7 cellular contexts compared by ENCODE assay signal in the genomic region with DNA sequence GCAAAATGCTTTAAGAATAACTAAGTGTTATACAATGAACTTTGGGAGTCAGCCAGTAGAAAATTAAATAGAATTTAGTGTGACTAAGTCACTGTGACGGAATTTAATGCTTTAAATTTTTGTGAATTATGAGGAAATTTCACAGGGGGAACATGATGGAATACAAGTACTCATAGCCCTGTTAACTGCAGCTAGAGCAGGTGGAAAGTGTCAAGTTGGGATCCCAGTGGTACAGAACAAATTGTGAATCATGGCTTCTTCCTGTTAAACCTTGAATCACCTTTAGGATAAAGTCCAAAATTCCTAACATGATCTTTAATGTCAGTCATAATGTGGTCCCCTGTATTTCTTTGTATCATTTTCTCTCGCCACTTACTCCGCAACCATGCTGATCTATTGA.
"Had no signal": no experiment of that assay in that cellular context is flagged by ENCODE, and none has a peak within 500 bp of the region (broad histone marks: within the 10 kb centered on the region; RNA-seq: fewer than 3 reads in every experiment).

No MANE protein-coding gene starts in this region.

- H3K4me3 Mint-ChIP-seq: GM23338, H9, HFFc6 had no signal

- H3K27ac ChIP-seq: HL-60 had no signal

- ATAC-seq: GM23338, HCT116, HepG2 had no signal

- H3K27ac Mint-ChIP-seq: GM23338, H9, HFFc6, IgD-negative memory B cell had no signal

- H3K4me1 Mint-ChIP-seq: IgD-negative memory B cell had no signal

- H3K9me3 Mint-ChIP-seq: HFFc6 had no signal

- DNase-seq: H9, HFFc6 had no signal

- H3K4me3 ChIP-seq: GM23338 had no signal
